In genomic region chr9:84322830-84323229, GRCh38 we compare ENCODE assay signal across 1 cellular context.
TF ChIP-seq lines count a peak whose summit lies in the region.

No MANE protein-coding gene starts in this region.

TF ChIP-seq in IMR-90, 13 proteins besides CTCF, POLR2A, EP300 and RAD21 (continued from another document):
- TF ChIP-seq ELK1 (IDR thresholded peaks at IDR 0.05; ENCODE audit: borderline replicate concordance, low read depth, low read length) (no peak), RCOR1 (IDR thresholded peaks at IDR 0.05; ENCODE audit: insufficient replicate concordance, low read length) (no peak), BHLHE40 (IDR thresholded peaks at IDR 0.05; ENCODE audit: low read depth, low read length) (no peak), SMC3 (IDR thresholded peaks at IDR 0.05; ENCODE audit: low read depth, low read length) (no peak), FOS (IDR thresholded peaks at IDR 0.05; ENCODE audit: low read depth, low read length) (no peak), NFE2L2 (IDR thresholded peaks at IDR 0.05; ENCODE audit: low read depth, low read length) (no peak)
- TF ChIP-seq, protein P1, sequence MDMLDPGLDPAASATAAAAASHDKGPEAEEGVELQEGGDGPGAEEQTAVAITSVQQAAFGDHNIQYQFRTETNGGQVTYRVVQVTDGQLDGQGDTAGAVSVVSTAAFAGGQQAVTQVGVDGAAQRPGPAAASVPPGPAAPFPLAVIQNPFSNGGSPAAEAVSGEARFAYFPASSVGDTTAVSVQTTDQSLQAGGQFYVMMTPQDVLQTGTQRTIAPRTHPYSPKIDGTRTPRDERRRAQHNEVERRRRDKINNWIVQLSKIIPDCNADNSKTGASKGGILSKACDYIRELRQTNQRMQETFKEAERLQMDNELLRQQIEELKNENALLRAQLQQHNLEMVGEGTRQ (IDR thresholded peaks at IDR 0.05; ENCODE audit: low read depth, low read length): no peak
